In genomic region chr19:35045667-35046300, GRCh38 we compare ENCODE assay signal across 8 cellular contexts. TPM values are rescaled to one million over a fixed set of nuclear protein-coding genes. Genes with fewer than 3 reads are reported as not detected.
DNase-seq lines count a peak whose midpoint lies in the region; ATAC-seq and TF ChIP-seq lines count a peak whose summit lies in the region.

No MANE protein-coding gene starts in this region.

- no peaks in the 10 kb centered on the region for H3K9me3 Mint-ChIP-seq in HFFc6
- no peaks in the 10 kb centered on the region for H3K9me3 Mint-ChIP-seq in chondrocyte (ENCODE audit: low read depth)

- H3K79me2 ChIP-seq in osteoblast (ENCODE audit: insufficient read depth, low read length) = no peaks in the 10 kb centered on the region

- H3K4me3 Mint-ChIP-seq in HFFc6 (no peak overlapping the region), chondrocyte (ENCODE audit: unreplicated experiment) (no peak overlapping the region)

- peaks cover 13% of the 10 kb centered on the region for H3K27me3 Mint-ChIP-seq in HFFc6 (ENCODE audit: insufficient read depth)
- peaks cover 5% of the 10 kb centered on the region for H3K27me3 Mint-ChIP-seq in chondrocyte (ENCODE audit: low read depth)

- H4K20me1 ChIP-seq in osteoblast (ENCODE audit: insufficient read depth, low read length) = no peaks in the 10 kb centered on the region

- no peak overlapping the region for H3K27ac Mint-ChIP-seq in HFFc6
- no peak overlapping the region for H3K27ac Mint-ChIP-seq in chondrocyte (ENCODE audit: unreplicated experiment)

- H3K27me3 ChIP-seq in osteoblast (ENCODE audit: insufficient read depth, low read length) = no peaks in the 10 kb centered on the region

- H3K4me1 Mint-ChIP-seq in HFFc6 (ENCODE audit: low read depth) (no peaks in the 10 kb centered on the region), chondrocyte (ENCODE audit: low read depth) (peaks cover 8% of the 10 kb centered on the region)

- H3K36me3 Mint-ChIP-seq in HFFc6 (ENCODE audit: low read depth) (no peaks in the 10 kb centered on the region), chondrocyte (ENCODE audit: low read depth) (no peaks in the 10 kb centered on the region)

- H3K4me2 ChIP-seq in osteoblast (ENCODE audit: insufficient read depth, low read length) = no peak overlapping the region

- H3K27ac ChIP-seq in osteoblast (ENCODE audit: low read depth, low read length) = no peak overlapping the region

- TF ChIP-seq CTCF in HFFc6 (IDR thresholded peaks at IDR 0.05) = peak; percentile 67
- peak; percentile 53 for TF ChIP-seq CTCF in chondrocyte (IDR thresholded peaks at IDR 0.05)
- TF ChIP-seq CTCF in osteoblast (IDR thresholded peaks at IDR 0.05; ENCODE audit: extremely low read depth, low read depth, low read length) = peak; percentile 31

- H3K4me3 ChIP-seq in osteoblast (ENCODE audit: insufficient read depth, low read length) = no peak overlapping the region

- ATAC-seq in HG03439 (IDR thresholded peaks at IDR 0.05; ENCODE audit: unreplicated experiment) (no peak), HG02884 (IDR thresholded peaks at IDR 0.05; ENCODE audit: unreplicated experiment) (no peak)

- H3K9me3 ChIP-seq in osteoblast (ENCODE audit: low read depth, low read length) = no peaks in the 10 kb centered on the region

- peak; percentile 67 for DNase-seq in activated CD4-positive, alpha-beta T cell treated with anti-CD3 and anti-CD28 coated beads for 48 hours
- no peak for DNase-seq in activated CD4-positive, alpha-beta T cell treated with anti-CD3 and anti-CD28 coated beads, Interleukin-2, amount 50 U/mL, for 4 hours
- DNase-seq in HFFc6 = peak; percentile 59
- DNase-seq in SIG-M5 treated with dmso at 0.1 percent for 504 hours (lab: John Stamatoyannopoulos, UW; ENCODE audit: unreplicated experiment) = peak; percentile 71
- no peak for DNase-seq in chondrocyte (ENCODE audit: low spot score)
- peak; percentile 93 for DNase-seq in osteoblast (ENCODE audit: insufficient read length, low spot score, missing footprints)

- peaks cover 6% of the 10 kb centered on the region for H3K4me1 ChIP-seq in osteoblast (ENCODE audit: insufficient read depth, low read length)

- no peak overlapping the region for H2AFZ ChIP-seq in osteoblast (ENCODE audit: low read length)

- no peaks in the 10 kb centered on the region for H3K36me3 ChIP-seq in osteoblast (ENCODE audit: insufficient read depth, low read length)

RNA-seq across cellular contexts. Expression of gene HPN, which starts 4.3 kb away (rescaled TPM):
- not detected for total RNA-seq in HFFc6 (2021; fragmentation: NEBNext Ultra II Directional; extraction: Animal tissue kit (Norgen Biotek cat#: 25700))
- total RNA-seq in chondrocyte = not detected in 3 replicates
- under 0.01 and 0.29 TPM in 2 replicates for total RNA-seq in osteoblast

RNA-seq across cellular contexts. Expression of gene SCN1B, which starts 15.5 kb away (rescaled TPM):
- total RNA-seq in HFFc6 (2021; fragmentation: NEBNext Ultra II Directional; extraction: Animal tissue kit (Norgen Biotek cat#: 25700)) = 10 to 100 TPM in 4 of 6 experiments, 1 to 10 TPM in 2; 6.8 to 14.2 (median 12.6) TPM
- total RNA-seq in chondrocyte (5.7 to 6.0 TPM (median 5.8 TPM) in 3 replicates), osteoblast (4.7 and 5.6 TPM in 2 replicates)

RNA-seq across cellular contexts. Expression of gene GRAMD1A, which starts 45.7 kb away (rescaled TPM):
- total RNA-seq in HFFc6 (2021; fragmentation: NEBNext Ultra II Directional; extraction: Animal tissue kit (Norgen Biotek cat#: 25700)) = 10 to 100 TPM; 48.2 to 51.3 (median 50.0) TPM
- total RNA-seq in chondrocyte (58.4 to 67.9 TPM (median 65.8 TPM) in 3 replicates), osteoblast (29.7 and 33.6 TPM in 2 replicates)

Comparison
In these comparisons a context has a peak if more than half of its experiments do, and no peak if none do; other contexts are left out.
1. DNase-seq: peak in activated CD4-positive, alpha-beta T cell treated with anti-CD3 and anti-CD28 coated beads for 48 hours (single experiment), HFFc6 (single experiment), SIG-M5 treated with dmso at 0.1 percent for 504 hours (single experiment) and osteoblast (single experiment); none in activated CD4-positive, alpha-beta T cell treated with anti-CD3 and anti-CD28 coated beads, Interleukin-2, amount 50 U/mL, for 4 hours (0 of 2) and chondrocyte (single experiment).
2. Peak in every context shown above with its lines, with median percentiles within 50 percentile points of each other: CTCF ChIP-seq.